Comparison of ENCODE assay signal across 1 cellular context in the genomic region with DNA sequence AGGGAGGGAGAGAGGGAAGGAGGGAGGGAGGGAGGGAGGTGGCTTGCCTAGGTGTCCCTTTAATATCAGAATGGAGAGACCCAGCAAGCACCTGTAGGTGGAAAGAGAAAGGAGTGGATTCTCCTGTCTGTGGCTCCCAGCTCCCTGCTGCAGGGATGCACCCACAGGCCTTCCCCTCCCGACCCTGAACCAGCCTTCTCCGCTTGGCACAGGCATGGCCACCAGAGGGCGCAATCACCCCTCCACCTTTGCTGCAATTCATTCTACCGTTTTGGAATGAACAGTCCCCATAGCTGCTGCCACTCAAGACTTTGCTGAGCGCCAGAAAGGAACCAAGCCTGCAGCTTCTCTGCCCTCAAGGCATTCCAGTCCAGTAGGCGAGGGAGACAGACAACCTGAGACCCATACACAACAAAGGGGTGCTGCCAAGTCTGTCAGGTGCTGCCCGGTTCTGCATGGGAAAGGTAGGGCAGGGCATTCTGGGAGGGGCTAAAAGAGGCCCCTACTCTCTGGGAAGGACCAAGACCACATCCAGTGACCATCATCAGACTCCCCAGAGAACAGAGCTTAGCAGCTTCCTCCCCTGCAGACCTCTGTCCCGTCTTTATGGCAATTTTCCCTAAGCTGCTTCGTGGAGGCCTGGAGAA.
A peak's percentile ranks its signal among the peaks of the same experiment; 100 is the strongest.
TF ChIP-seq lines count a peak whose summit lies in the region.

No MANE protein-coding gene starts in this region.

TF ChIP-seq in HepG2, 621 proteins besides CTCF, POLR2A, EP300 and RAD21 (continued from another document and continues in another):
- TF ChIP-seq, protein P1, sequence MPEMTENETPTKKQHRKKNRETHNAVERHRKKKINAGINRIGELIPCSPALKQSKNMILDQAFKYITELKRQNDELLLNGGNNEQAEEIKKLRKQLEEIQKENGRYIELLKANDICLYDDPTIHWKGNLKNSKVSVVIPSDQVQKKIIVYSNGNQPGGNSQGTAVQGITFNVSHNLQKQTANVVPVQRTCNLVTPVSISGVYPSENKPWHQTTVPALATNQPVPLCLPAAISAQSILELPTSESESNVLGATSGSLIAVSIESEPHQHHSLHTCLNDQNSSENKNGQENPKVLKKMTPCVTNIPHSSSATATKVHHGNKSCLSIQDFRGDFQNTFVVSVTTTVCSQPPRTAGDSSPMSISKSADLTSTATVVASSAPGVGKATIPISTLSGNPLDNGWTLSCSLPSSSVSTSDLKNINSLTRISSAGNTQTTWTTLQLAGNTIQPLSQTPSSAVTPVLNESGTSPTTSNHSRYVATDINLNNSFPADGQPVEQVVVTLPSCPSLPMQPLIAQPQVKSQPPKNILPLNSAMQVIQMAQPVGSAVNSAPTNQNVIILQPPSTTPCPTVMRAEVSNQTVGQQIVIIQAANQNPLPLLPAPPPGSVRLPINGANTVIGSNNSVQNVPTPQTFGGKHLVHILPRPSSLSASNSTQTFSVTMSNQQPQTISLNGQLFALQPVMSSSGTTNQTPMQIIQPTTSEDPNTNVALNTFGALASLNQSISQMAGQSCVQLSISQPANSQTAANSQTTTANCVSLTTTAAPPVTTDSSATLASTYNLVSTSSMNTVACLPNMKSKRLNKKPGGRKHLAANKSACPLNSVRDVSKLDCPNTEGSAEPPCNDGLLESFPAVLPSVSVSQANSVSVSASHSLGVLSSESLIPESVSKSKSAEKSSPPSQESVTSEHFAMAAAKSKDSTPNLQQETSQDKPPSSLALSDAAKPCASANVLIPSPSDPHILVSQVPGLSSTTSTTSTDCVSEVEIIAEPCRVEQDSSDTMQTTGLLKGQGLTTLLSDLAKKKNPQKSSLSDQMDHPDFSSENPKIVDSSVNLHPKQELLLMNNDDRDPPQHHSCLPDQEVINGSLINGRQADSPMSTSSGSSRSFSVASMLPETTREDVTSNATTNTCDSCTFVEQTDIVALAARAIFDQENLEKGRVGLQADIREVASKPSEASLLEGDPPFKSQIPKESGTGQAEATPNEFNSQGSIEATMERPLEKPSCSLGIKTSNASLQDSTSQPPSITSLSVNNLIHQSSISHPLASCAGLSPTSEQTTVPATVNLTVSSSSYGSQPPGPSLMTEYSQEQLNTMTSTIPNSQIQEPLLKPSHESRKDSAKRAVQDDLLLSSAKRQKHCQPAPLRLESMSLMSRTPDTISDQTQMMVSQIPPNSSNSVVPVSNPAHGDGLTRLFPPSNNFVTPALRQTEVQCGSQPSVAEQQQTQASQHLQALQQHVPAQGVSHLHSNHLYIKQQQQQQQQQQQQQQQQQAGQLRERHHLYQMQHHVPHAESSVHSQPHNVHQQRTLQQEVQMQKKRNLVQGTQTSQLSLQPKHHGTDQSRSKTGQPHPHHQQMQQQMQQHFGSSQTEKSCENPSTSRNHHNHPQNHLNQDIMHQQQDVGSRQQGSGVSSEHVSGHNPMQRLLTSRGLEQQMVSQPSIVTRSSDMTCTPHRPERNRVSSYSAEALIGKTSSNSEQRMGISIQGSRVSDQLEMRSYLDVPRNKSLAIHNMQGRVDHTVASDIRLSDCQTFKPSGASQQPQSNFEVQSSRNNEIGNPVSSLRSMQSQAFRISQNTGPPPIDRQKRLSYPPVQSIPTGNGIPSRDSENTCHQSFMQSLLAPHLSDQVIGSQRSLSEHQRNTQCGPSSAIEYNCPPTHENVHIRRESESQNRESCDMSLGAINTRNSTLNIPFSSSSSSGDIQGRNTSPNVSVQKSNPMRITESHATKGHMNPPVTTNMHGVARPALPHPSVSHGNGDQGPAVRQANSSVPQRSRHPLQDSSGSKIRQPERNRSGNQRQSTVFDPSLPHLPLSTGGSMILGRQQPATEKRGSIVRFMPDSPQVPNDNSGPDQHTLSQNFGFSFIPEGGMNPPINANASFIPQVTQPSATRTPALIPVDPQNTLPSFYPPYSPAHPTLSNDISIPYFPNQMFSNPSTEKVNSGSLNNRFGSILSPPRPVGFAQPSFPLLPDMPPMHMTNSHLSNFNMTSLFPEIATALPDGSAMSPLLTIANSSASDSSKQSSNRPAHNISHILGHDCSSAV (CRISPR knock-in tag; IDR thresholded peaks at IDR 0.05; ENCODE audit: borderline replicate concordance): no peak
- TF ChIP-seq MYNN (CRISPR knock-in tag; IDR thresholded peaks at IDR 0.05; ENCODE audit: low read depth): no peak
- TF ChIP-seq FOSL2 (CRISPR knock-in tag; IDR thresholded peaks at IDR 0.05): peak; percentile 29; the same call in 1 of the 2 replicates
- TF ChIP-seq ZNF446 (CRISPR knock-in tag; IDR thresholded peaks at IDR 0.05): no peak
- no peak for TF ChIP-seq MEIS2 (CRISPR knock-in tag; IDR thresholded peaks at IDR 0.05)
- peak; percentile 50; the same call in 1 of the 2 replicates for TF ChIP-seq ZNF792 (CRISPR knock-in tag; IDR thresholded peaks at IDR 0.05)
- TF ChIP-seq ZNF335 (CRISPR knock-in tag; IDR thresholded peaks at IDR 0.05): no peak
- TF ChIP-seq, protein P2, sequence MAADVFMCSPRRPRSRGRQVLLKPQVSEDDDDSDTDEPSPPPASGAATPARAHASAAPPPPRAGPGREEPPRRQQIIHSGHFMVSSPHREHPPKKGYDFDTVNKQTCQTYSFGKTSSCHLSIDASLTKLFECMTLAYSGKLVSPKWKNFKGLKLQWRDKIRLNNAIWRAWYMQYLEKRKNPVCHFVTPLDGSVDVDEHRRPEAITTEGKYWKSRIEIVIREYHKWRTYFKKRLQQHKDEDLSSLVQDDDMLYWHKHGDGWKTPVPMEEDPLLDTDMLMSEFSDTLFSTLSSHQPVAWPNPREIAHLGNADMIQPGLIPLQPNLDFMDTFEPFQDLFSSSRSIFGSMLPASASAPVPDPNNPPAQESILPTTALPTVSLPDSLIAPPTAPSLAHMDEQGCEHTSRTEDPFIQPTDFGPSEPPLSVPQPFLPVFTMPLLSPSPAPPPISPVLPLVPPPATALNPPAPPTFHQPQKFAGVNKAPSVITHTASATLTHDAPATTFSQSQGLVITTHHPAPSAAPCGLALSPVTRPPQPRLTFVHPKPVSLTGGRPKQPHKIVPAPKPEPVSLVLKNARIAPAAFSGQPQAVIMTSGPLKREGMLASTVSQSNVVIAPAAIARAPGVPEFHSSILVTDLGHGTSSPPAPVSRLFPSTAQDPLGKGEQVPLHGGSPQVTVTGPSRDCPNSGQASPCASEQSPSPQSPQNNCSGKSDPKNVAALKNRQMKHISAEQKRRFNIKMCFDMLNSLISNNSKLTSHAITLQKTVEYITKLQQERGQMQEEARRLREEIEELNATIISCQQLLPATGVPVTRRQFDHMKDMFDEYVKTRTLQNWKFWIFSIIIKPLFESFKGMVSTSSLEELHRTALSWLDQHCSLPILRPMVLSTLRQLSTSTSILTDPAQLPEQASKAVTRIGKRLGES (CRISPR knock-in tag; IDR thresholded peaks at IDR 0.05; ENCODE audit: borderline replicate concordance): no peak
- peak; percentile 21; the same call in 1 of the 2 replicates for TF ChIP-seq GABPB1 (CRISPR knock-in tag; IDR thresholded peaks at IDR 0.05)
- no peak for TF ChIP-seq LCORL (IDR thresholded peaks at IDR 0.05)
- no peak for TF ChIP-seq LCORL (CRISPR knock-in tag; IDR thresholded peaks at IDR 0.05)
- no peak for TF ChIP-seq ZNF772 (CRISPR knock-in tag; IDR thresholded peaks at IDR 0.05)
- no peak for TF ChIP-seq HNRNPH1 (optimal IDR thresholded peaks at IDR 0.05; ENCODE audit: low read depth, low read length)
- TF ChIP-seq, protein P3, sequence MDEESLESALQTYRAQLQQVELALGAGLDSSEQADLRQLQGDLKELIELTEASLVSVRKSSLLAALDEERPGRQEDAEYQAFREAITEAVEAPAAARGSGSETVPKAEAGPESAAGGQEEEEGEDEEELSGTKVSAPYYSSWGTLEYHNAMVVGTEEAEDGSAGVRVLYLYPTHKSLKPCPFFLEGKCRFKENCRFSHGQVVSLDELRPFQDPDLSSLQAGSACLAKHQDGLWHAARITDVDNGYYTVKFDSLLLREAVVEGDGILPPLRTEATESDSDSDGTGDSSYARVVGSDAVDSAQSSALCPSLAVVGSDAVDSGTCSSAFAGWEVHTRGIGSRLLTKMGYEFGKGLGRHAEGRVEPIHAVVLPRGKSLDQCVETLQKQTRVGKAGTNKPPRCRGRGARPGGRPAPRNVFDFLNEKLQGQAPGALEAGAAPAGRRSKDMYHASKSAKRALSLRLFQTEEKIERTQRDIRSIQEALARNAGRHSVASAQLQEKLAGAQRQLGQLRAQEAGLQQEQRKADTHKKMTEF (CRISPR knock-in tag; IDR thresholded peaks at IDR 0.05): no peak
- TF ChIP-seq MATR3 (CRISPR knock-in tag; IDR thresholded peaks at IDR 0.05): no peak
- TF ChIP-seq KAT7 (CRISPR knock-in tag; IDR thresholded peaks at IDR 0.05; ENCODE audit: borderline replicate concordance): no peak
- TF ChIP-seq, protein P4, sequence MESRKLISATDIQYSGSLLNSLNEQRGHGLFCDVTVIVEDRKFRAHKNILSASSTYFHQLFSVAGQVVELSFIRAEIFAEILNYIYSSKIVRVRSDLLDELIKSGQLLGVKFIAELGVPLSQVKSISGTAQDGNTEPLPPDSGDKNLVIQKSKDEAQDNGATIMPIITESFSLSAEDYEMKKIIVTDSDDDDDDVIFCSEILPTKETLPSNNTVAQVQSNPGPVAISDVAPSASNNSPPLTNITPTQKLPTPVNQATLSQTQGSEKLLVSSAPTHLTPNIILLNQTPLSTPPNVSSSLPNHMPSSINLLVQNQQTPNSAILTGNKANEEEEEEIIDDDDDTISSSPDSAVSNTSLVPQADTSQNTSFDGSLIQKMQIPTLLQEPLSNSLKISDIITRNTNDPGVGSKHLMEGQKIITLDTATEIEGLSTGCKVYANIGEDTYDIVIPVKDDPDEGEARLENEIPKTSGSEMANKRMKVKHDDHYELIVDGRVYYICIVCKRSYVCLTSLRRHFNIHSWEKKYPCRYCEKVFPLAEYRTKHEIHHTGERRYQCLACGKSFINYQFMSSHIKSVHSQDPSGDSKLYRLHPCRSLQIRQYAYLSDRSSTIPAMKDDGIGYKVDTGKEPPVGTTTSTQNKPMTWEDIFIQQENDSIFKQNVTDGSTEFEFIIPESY (CRISPR knock-in tag; IDR thresholded peaks at IDR 0.05): peak; percentile 55; the same call in 1 of the 2 replicates
- TF ChIP-seq, protein P5, sequence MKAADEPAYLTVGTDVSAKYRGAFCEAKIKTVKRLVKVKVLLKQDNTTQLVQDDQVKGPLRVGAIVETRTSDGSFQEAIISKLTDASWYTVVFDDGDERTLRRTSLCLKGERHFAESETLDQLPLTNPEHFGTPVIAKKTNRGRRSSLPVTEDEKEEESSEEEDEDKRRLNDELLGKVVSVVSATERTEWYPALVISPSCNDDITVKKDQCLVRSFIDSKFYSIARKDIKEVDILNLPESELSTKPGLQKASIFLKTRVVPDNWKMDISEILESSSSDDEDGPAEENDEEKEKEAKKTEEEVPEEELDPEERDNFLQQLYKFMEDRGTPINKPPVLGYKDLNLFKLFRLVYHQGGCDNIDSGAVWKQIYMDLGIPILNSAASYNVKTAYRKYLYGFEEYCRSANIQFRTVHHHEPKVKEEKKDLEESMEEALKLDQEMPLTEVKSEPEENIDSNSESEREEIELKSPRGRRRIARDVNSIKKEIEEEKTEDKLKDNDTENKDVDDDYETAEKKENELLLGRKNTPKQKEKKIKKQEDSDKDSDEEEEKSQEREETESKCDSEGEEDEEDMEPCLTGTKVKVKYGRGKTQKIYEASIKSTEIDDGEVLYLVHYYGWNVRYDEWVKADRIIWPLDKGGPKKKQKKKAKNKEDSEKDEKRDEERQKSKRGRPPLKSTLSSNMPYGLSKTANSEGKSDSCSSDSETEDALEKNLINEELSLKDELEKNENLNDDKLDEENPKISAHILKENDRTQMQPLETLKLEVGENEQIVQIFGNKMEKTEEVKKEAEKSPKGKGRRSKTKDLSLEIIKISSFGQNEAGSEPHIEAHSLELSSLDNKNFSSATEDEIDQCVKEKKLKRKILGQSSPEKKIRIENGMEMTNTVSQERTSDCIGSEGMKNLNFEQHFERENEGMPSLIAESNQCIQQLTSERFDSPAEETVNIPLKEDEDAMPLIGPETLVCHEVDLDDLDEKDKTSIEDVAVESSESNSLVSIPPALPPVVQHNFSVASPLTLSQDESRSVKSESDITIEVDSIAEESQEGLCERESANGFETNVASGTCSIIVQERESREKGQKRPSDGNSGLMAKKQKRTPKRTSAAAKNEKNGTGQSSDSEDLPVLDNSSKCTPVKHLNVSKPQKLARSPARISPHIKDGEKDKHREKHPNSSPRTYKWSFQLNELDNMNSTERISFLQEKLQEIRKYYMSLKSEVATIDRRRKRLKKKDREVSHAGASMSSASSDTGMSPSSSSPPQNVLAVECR (CRISPR knock-in tag; IDR thresholded peaks at IDR 0.05; ENCODE audit: borderline replicate concordance): no peak; the same call in 1 of the 2 replicates
- no peak for TF ChIP-seq ZNF24 (IDR thresholded peaks at IDR 0.05)
- TF ChIP-seq JUND (CRISPR knock-in tag; IDR thresholded peaks at IDR 0.05): no peak
- TF ChIP-seq, protein P6, sequence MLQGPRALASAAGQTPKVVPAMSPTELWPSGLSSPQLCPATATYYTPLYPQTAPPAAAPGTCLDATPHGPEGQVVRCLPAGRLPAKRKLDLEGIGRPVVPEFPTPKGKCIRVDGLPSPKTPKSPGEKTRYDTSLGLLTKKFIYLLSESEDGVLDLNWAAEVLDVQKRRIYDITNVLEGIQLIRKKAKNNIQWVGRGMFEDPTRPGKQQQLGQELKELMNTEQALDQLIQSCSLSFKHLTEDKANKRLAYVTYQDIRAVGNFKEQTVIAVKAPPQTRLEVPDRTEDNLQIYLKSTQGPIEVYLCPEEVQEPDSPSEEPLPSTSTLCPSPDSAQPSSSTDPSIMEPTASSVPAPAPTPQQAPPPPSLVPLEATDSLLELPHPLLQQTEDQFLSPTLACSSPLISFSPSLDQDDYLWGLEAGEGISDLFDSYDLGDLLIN (CRISPR knock-in tag; IDR thresholded peaks at IDR 0.05; ENCODE audit: borderline replicate concordance): no peak
- no peak for TF ChIP-seq SMARCE1 (IDR thresholded peaks at IDR 0.05; ENCODE audit: borderline replicate concordance)
- no peak for TF ChIP-seq ZNF264 (CRISPR knock-in tag; IDR thresholded peaks at IDR 0.05)
- TF ChIP-seq ZNF629 (CRISPR knock-in tag; conservative IDR thresholded peaks at IDR 0.05): no peak
- TF ChIP-seq SP4 (CRISPR knock-in tag; IDR thresholded peaks at IDR 0.05): peak; percentile 21; the same call in 1 of the 2 replicates
- no peak for TF ChIP-seq XBP1 (CRISPR knock-in tag; IDR thresholded peaks at IDR 0.05)
- TF ChIP-seq ZNF33B (CRISPR knock-in tag; IDR thresholded peaks at IDR 0.05): no peak
- TF ChIP-seq ETV5 (CRISPR knock-in tag; IDR thresholded peaks at IDR 0.05; ENCODE audit: borderline replicate concordance): no peak
- no peak for TF ChIP-seq ZNF749 (CRISPR knock-in tag; IDR thresholded peaks at IDR 0.05; ENCODE audit: borderline replicate concordance)
- no peak for TF ChIP-seq ZSCAN30 (CRISPR knock-in tag; IDR thresholded peaks at IDR 0.05)
- no peak for TF ChIP-seq GFI1 (CRISPR knock-in tag; IDR thresholded peaks at IDR 0.05; ENCODE audit: borderline replicate concordance)
- TF ChIP-seq MED1 (CRISPR knock-in tag; IDR thresholded peaks at IDR 0.05): no peak
- TF ChIP-seq, protein P7, sequence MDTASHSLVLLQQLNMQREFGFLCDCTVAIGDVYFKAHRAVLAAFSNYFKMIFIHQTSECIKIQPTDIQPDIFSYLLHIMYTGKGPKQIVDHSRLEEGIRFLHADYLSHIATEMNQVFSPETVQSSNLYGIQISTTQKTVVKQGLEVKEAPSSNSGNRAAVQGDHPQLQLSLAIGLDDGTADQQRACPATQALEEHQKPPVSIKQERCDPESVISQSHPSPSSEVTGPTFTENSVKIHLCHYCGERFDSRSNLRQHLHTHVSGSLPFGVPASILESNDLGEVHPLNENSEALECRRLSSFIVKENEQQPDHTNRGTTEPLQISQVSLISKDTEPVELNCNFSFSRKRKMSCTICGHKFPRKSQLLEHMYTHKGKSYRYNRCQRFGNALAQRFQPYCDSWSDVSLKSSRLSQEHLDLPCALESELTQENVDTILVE (CRISPR knock-in tag; IDR thresholded peaks at IDR 0.05): no peak
- TF ChIP-seq ZNF572 (CRISPR knock-in tag; IDR thresholded peaks at IDR 0.05): no peak
- TF ChIP-seq, protein P8, sequence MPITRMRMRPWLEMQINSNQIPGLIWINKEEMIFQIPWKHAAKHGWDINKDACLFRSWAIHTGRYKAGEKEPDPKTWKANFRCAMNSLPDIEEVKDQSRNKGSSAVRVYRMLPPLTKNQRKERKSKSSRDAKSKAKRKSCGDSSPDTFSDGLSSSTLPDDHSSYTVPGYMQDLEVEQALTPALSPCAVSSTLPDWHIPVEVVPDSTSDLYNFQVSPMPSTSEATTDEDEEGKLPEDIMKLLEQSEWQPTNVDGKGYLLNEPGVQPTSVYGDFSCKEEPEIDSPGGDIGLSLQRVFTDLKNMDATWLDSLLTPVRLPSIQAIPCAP (CRISPR knock-in tag; IDR thresholded peaks at IDR 0.05; ENCODE audit: low read depth): no peak
